Comparison of ENCODE assay signal across 20 cellular contexts in the genomic region with DNA sequence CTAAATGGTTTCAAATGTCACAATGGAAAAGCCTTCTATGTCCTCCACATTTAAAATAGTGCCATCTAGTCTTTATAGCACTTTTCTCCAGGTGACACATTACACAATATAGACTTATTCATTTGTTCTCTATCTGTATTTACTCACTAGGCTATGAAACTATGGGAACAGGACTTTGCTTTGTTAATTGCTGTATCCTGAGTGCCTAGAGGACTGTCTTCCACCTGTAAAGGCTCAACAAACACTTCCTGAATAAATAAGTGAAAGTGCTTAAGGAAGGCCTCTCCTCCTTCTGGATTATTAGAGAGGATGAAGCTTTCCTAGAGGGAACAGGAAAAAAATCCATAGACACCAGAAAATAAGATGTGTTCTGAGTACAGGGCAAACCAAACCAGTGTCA.
"Had no signal": no experiment of that assay in that cellular context is flagged by ENCODE, and none has a peak within 500 bp of the region (broad histone marks: within the 10 kb centered on the region; RNA-seq: fewer than 3 reads in every experiment).

No MANE protein-coding gene starts in this region.

- H3K36me3 ChIP-seq: right atrium auricular region, upper lobe of left lung had no signal

- ATAC-seq: activated CD8-positive, alpha-beta T cell treated with anti-CD3 and anti-CD28 coated beads, Interleukin-2, amount 10 ng/mL, durations not matched to agents 7 days and 5 days; body of pancreas; esophagus mucosa; left lobe of liver; naive thymus-derived CD8-positive, alpha-beta T cell; stimulated activated naive CD8-positive, alpha-beta T cell treated with anti-CD3 and anti-CD28 coated beads, Interleukin-15, Interleukin-2, amounts not matched to agents 100 U/mL and 50 U/mL, for 24 hours had no signal

- H3K27me3 ChIP-seq: body of pancreas, right atrium auricular region, upper lobe of left lung had no signal

- DNase-seq: activated B cell treated with CpG ODN at 0.5 μM for 24 hours; activated CD4-positive, alpha-beta T cell treated with anti-CD3 and anti-CD28 coated beads for 48 hours; activated CD8-positive, alpha-beta memory T cell treated with anti-CD3 and anti-CD28 coated beads, Interleukin-2, amount 50 U/mL, for 48 hours; activated CD8-positive, alpha-beta T cell treated with anti-CD3 and anti-CD28 coated beads, Interleukin-2, amount 10 ng/mL, durations not matched to agents 7 days and 5 days; activated gamma-delta T cell treated with Interleukin-2 at 50 U/mL for 16 hours; activated naive CD8-positive, alpha-beta T cell treated with anti-CD3 and anti-CD28 coated beads for 36 hours; amygdala; body of pancreas; caudate nucleus; islet precursor cell; naive thymus-derived CD8-positive, alpha-beta T cell; stimulated activated CD4-positive, alpha-beta T cell treated with anti-CD3 and anti-CD28 coated beads, Interleukin-4, amount 100 ng/mL, for 24 hours; stimulated activated naive CD8-positive, alpha-beta T cell treated with anti-CD3 and anti-CD28 coated beads, Interleukin-15, Interleukin-2, amounts not matched to agents 100 U/mL and 50 U/mL, for 24 hours; upper lobe of left lung had no signal

- H3K4me3 ChIP-seq: body of pancreas, coronary artery, right atrium auricular region, skin epidermis, upper lobe of left lung had no signal

- H3K4me1 ChIP-seq: body of pancreas, right atrium auricular region, upper lobe of left lung had no signal

- FAIRE-seq: TTC549 had no signal

- H3K27ac ChIP-seq: body of pancreas, coronary artery, right atrium auricular region, skin epidermis, upper lobe of left lung had no signal

- H3K9me3 ChIP-seq: body of pancreas, right atrium auricular region, upper lobe of left lung had no signal
